Comparison of ENCODE assay signal across 12 cellular contexts in the genomic region with DNA sequence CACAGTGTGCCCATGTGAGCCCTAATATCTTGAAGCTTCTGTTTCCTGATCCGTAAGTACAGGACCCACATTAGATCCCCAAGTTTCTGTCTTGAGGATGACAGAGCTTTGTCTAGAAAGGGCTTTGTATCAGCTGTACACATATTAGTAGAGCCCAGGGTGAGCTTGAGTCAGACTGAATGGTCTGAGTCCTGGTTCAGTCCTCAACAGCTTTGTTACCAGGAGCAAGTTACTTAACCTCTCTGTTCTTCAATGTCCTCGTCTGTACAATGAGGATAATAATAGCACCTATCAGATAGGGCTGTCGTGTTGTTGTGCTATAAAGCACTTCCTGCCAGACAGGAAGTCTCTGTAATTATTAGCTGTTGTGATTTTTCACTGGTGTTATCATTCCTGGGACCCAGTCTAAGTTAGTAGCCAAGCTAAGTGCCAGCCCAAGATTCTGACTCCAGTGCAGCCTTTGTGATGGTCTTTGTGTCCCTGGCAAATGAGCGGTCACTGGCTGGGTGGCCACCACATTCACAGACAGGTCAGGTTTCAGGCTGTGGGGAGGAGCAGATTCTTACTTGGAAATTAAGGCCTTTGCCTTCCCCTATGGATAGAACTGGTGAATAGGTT. TPM values are rescaled to one million over a fixed set of nuclear protein-coding genes. Genes with fewer than 3 reads are reported as not detected.
DNase-seq lines count a peak whose midpoint lies in the region; ATAC-seq and TF ChIP-seq lines count a peak whose summit lies in the region.
"Had no signal": no experiment of that assay in that cellular context is flagged by ENCODE, and none has a peak within 500 bp of the region (broad histone marks: within the 10 kb centered on the region; RNA-seq: fewer than 3 reads in every experiment).

No MANE protein-coding gene starts in this region.

- ATAC-seq in activated CD4-positive, alpha-beta T cell treated with anti-CD3 and anti-CD28 coated beads for 36 hours: no peak
- ATAC-seq in left ventricle myocardium superior: peak; percentile 8
- no peak for ATAC-seq in mucosa of descending colon
- ATAC-seq: lower lobe of right lung had no signal

- no peak overlapping the region for H3K4me3 Mint-ChIP-seq in activated CD4-positive, alpha-beta T cell treated with anti-CD3 and anti-CD28 coated beads for 36 hours

- intact Hi-C loops in activated CD4-positive, alpha-beta T cell treated with anti-CD3 and anti-CD28 coated beads for 36 hours (cut with DNase I, micrococcal nuclease): no loop called here
- intact Hi-C loops in left ventricle myocardium superior (cut with micrococcal nuclease): no loop called here
- intact Hi-C loops in mucosa of descending colon (cut with DNase I, micrococcal nuclease): no loop called here

- no peaks in the 10 kb centered on the region for H3K9me3 Mint-ChIP-seq in activated CD4-positive, alpha-beta T cell treated with anti-CD3 and anti-CD28 coated beads for 36 hours (ENCODE audit: low read depth)

- TF ChIP-seq CTCF in Peyer's patch (IDR thresholded peaks at IDR 0.05) (no peak), mucosa of descending colon (IDR thresholded peaks at IDR 0.05) (no peak)

- POLR2A ChIA-PET in activated CD4-positive, alpha-beta T cell treated with anti-CD3 and anti-CD28 coated beads for 36 hours (lab: Charles Lee): interaction anchor here (0.9 to 1.6 kb wide), 2 partner anchors 27 to 95 kb away, joined by 3 read pairs; no protein-coding TSS in a partner anchor

- H3K27ac Mint-ChIP-seq in activated CD4-positive, alpha-beta T cell treated with anti-CD3 and anti-CD28 coated beads for 36 hours: peak overlapping the region; percentile 68

- peak overlapping the region; percentile 44 for H3K27ac ChIP-seq in SJCRH30
- no peak overlapping the region for H3K27ac ChIP-seq in Peyer's patch
- H3K27ac ChIP-seq: lower lobe of right lung had no signal

- no peak for TF ChIP-seq POLR2A in Peyer's patch (IDR thresholded peaks at IDR 0.05)

- H3K36me3 ChIP-seq in SJCRH30 (no peaks in the 10 kb centered on the region), Peyer's patch (peaks cover 0 to 13% (median 0%) of the 10 kb centered on the region in 3 donors), mucosa of descending colon (ENCODE audit: low read depth) (no peaks in the 10 kb centered on the region)

- H3K27me3 Mint-ChIP-seq in activated CD4-positive, alpha-beta T cell treated with anti-CD3 and anti-CD28 coated beads for 36 hours: no peaks in the 10 kb centered on the region

- H3K9me3 ChIP-seq in SJCRH30 (replicated peaks) (no peaks in the 10 kb centered on the region), Peyer's patch (no peaks in the 10 kb centered on the region), mucosa of descending colon (no peaks in the 10 kb centered on the region)
- H3K9me3 ChIP-seq: lower lobe of right lung had no signal

- CTCF ChIA-PET in activated CD4-positive, alpha-beta T cell treated with anti-CD3 and anti-CD28 coated beads for 36 hours (lab: Charles Lee): interaction anchor here (0.5 to 1.2 kb wide), 5 partner anchors 21 to 578 kb away, joined by 3 to 4 read pairs (median 3); no protein-coding TSS in a partner anchor

- H3K4me3 ChIP-seq in SJCRH30: no peak overlapping the region
- H3K4me3 ChIP-seq in Peyer's patch: no peak overlapping the region
- H3K4me3 ChIP-seq in mucosa of descending colon: no peak overlapping the region
- H3K4me3 ChIP-seq: lower lobe of right lung had no signal

- H3K4me1 ChIP-seq in SJCRH30 (peaks cover 30% of the 10 kb centered on the region), Peyer's patch (peaks cover 0 to 45% (median 20%) of the 10 kb centered on the region in 4 donors), mucosa of descending colon (ENCODE audit: low read depth) (peaks cover 18% of the 10 kb centered on the region)

- no peak for DNase-seq in activated CD4-positive, alpha-beta T cell treated with anti-CD3 and anti-CD28 coated beads for 36 hours
- DNase-seq in activated CD4-positive, alpha-beta T cell treated with anti-CD3 and anti-CD28 coated beads, Interleukin-2, amount 50 U/mL, for 4 hours: no peak
- peak; percentile 60 to 73 for DNase-seq in SJCRH30
- DNase-seq in left ventricle myocardium superior: no peak
- DNase-seq in renal cortical epithelial cell (ENCODE audit: low read depth): peak; percentile 34
- no peak for DNase-seq in Peyer's patch
- no peak for DNase-seq in mucosa of descending colon
- DNase-seq in NOMO-1 treated with DMSO at 0.1 percent for 48 hours (lab: John Stamatoyannopoulos, UW; ENCODE audit: unreplicated experiment): no peak
- DNase-seq: foreskin fibroblast, HCEC 1CT, lower lobe of right lung, NCI-H226 had no signal

- no peaks in the 10 kb centered on the region for H3K27me3 ChIP-seq in SJCRH30
- H3K27me3 ChIP-seq in Peyer's patch: no peaks in the 10 kb centered on the region

- H3K36me3 Mint-ChIP-seq in activated CD4-positive, alpha-beta T cell treated with anti-CD3 and anti-CD28 coated beads for 36 hours (ENCODE audit: low read depth): peaks cover 3% of the 10 kb centered on the region

- H3K4me1 Mint-ChIP-seq in activated CD4-positive, alpha-beta T cell treated with anti-CD3 and anti-CD28 coated beads for 36 hours: peaks cover 81% of the 10 kb centered on the region

RNA-seq across cellular contexts. Expression of gene TOM1, which starts 6.8 kb away (rescaled TPM):
- total RNA-seq in activated CD4-positive, alpha-beta T cell treated with anti-CD3 and anti-CD28 coated beads for 36 hours: 10 to 100 TPM; 23.7 to 29.5 TPM
- 16.2 and 19.8 TPM in 2 replicates for total RNA-seq in SJCRH30 (2014; rRNA removed; shearing (Covaris generic))
- total RNA-seq in left ventricle myocardium superior (78.6 TPM), renal cortical epithelial cell (15.1 and 23.6 TPM in 2 replicates), Peyer's patch (100 to 1,000 TPM in 3 of 4 donors, 10 to 100 TPM in 1; 96.6 to 175 (median 129) TPM), mucosa of descending colon (10 to 100 TPM; 59.8 to 74.7 (median 60.2) TPM)

RNA-seq across cellular contexts. Expression of gene HMGXB4, which starts 49.2 kb away (rescaled TPM):
- total RNA-seq in activated CD4-positive, alpha-beta T cell treated with anti-CD3 and anti-CD28 coated beads for 36 hours: 10 to 100 TPM; 36.8 to 37.6 TPM
- 36.2 and 43.4 TPM in 2 replicates for total RNA-seq in SJCRH30 (2014; rRNA removed; shearing (Covaris generic))
- total RNA-seq in left ventricle myocardium superior (10.5 TPM), renal cortical epithelial cell (14.8 and 19.5 TPM in 2 replicates), Peyer's patch (10 to 100 TPM; 25.0 to 45.9 (median 29.2) TPM), mucosa of descending colon (10 to 100 TPM; 18.1 to 21.7 (median 21.6) TPM)

Comparison
In these comparisons a context has a peak if more than half of its experiments do, and no peak if none do; other contexts are left out.
1. DNase-seq: peak in SJCRH30 (2 of 2) and renal cortical epithelial cell (single experiment); none in activated CD4-positive, alpha-beta T cell treated with anti-CD3 and anti-CD28 coated beads for 36 hours (single experiment), activated CD4-positive, alpha-beta T cell treated with anti-CD3 and anti-CD28 coated beads, Interleukin-2, amount 50 U/mL, for 4 hours (0 of 2), left ventricle myocardium superior (single experiment), Peyer's patch (0 of 3), mucosa of descending colon (0 of 3) and NOMO-1 treated with DMSO at 0.1 percent for 48 hours (single experiment).